Comparison of ENCODE assay signal across 2 cellular contexts in genomic region chr6:43913388-43914271, GRCh38.
TF ChIP-seq lines count a peak whose summit lies in the region.

No MANE protein-coding gene starts in this region.

TF ChIP-seq in IMR-90, 13 proteins besides CTCF, POLR2A, EP300 and RAD21 (continued from another document):
- TF ChIP-seq, protein P1, sequence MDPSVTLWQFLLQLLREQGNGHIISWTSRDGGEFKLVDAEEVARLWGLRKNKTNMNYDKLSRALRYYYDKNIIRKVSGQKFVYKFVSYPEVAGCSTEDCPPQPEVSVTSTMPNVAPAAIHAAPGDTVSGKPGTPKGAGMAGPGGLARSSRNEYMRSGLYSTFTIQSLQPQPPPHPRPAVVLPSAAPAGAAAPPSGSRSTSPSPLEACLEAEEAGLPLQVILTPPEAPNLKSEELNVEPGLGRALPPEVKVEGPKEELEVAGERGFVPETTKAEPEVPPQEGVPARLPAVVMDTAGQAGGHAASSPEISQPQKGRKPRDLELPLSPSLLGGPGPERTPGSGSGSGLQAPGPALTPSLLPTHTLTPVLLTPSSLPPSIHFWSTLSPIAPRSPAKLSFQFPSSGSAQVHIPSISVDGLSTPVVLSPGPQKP (IDR thresholded peaks at IDR 0.05; ENCODE audit: borderline replicate concordance, low read depth, low read length), result no peak
- TF ChIP-seq CHD1 (IDR thresholded peaks at IDR 0.05; ENCODE audit: low read depth, low read length), result no peak
- TF ChIP-seq, protein P2, sequence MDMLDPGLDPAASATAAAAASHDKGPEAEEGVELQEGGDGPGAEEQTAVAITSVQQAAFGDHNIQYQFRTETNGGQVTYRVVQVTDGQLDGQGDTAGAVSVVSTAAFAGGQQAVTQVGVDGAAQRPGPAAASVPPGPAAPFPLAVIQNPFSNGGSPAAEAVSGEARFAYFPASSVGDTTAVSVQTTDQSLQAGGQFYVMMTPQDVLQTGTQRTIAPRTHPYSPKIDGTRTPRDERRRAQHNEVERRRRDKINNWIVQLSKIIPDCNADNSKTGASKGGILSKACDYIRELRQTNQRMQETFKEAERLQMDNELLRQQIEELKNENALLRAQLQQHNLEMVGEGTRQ (IDR thresholded peaks at IDR 0.05; ENCODE audit: low read depth, low read length), result no peak
- no peak for TF ChIP-seq MAFK (IDR thresholded peaks at IDR 0.05; ENCODE audit: low read depth, low read length)

TF ChIP-seq in liver, 16 proteins besides CTCF, POLR2A, EP300 and RAD21 (continued from another document):
- TF ChIP-seq ZBTB33 (IDR thresholded peaks at IDR 0.05) (no peak), JUND (IDR thresholded peaks at IDR 0.05) (peak in 1 of 2 donors; percentile 47), NR2F2 (IDR thresholded peaks at IDR 0.05) (no peak), RXRA (IDR thresholded peaks at IDR 0.05) (peak; percentile 70 to 89), HNF4A (conservative IDR thresholded peaks at IDR 0.05) (peak; percentile 61 to 82)
- TF ChIP-seq, protein P3, sequence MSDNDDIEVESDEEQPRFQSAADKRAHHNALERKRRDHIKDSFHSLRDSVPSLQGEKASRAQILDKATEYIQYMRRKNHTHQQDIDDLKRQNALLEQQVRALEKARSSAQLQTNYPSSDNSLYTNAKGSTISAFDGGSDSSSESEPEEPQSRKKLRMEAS (IDR thresholded peaks at IDR 0.05), result peak; percentile 81
- TF ChIP-seq, protein P4, sequence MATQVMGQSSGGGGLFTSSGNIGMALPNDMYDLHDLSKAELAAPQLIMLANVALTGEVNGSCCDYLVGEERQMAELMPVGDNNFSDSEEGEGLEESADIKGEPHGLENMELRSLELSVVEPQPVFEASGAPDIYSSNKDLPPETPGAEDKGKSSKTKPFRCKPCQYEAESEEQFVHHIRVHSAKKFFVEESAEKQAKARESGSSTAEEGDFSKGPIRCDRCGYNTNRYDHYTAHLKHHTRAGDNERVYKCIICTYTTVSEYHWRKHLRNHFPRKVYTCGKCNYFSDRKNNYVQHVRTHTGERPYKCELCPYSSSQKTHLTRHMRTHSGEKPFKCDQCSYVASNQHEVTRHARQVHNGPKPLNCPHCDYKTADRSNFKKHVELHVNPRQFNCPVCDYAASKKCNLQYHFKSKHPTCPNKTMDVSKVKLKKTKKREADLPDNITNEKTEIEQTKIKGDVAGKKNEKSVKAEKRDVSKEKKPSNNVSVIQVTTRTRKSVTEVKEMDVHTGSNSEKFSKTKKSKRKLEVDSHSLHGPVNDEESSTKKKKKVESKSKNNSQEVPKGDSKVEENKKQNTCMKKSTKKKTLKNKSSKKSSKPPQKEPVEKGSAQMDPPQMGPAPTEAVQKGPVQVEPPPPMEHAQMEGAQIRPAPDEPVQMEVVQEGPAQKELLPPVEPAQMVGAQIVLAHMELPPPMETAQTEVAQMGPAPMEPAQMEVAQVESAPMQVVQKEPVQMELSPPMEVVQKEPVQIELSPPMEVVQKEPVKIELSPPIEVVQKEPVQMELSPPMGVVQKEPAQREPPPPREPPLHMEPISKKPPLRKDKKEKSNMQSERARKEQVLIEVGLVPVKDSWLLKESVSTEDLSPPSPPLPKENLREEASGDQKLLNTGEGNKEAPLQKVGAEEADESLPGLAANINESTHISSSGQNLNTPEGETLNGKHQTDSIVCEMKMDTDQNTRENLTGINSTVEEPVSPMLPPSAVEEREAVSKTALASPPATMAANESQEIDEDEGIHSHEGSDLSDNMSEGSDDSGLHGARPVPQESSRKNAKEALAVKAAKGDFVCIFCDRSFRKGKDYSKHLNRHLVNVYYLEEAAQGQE (IDR thresholded peaks at IDR 0.05), result peak; percentile 34
